In genomic region chr14:99035712-99036593, GRCh38 we compare ENCODE assay signal across 8 cellular contexts.
DNase-seq lines count a peak whose midpoint lies in the region; ATAC-seq and TF ChIP-seq lines count a peak whose summit lies in the region.

No MANE protein-coding gene starts in this region.

- TF ChIP-seq CTCF in PC-3 (conservative IDR thresholded peaks at IDR 0.05; ENCODE audit: low read depth, low read length): no peak
- no peak for TF ChIP-seq CTCF in fibroblast of the aortic adventitia (IDR thresholded peaks at IDR 0.05; ENCODE audit: insufficient read depth, low read length)
- no peak for TF ChIP-seq CTCF in nephron progenitor cell (IDR thresholded peaks at IDR 0.05)

- POLR2A ChIA-PET in PC-3 (lab: Charles Lee; ENCODE audit: unreplicated experiment): no interaction called here

- DNase-seq in AG20443 (ENCODE audit: low spot score) (peak; percentile 99), PC-3 (peak; percentile 53), fibroblast of the aortic adventitia (ENCODE audit: low read depth) (peak; percentile 75), nephron progenitor cell (peak; percentile 65), T-helper 2 cell (no peak), activated gamma-delta T cell (lab: John Stamatoyannopoulos, UW) (no peak)

- H2AFZ ChIP-seq in PC-3 (ENCODE audit: low read length): peak overlapping the region; percentile 55

- peaks cover 26% of the 10 kb centered on the region for H3K27me3 Mint-ChIP-seq in nephron progenitor cell (ENCODE audit: low read depth, poor library complexity)

- peak overlapping the region; percentile 65 for H3K4me2 ChIP-seq in PC-3 (ENCODE audit: low read length)

- H3K9me3 ChIP-seq in PC-3 (ENCODE audit: low read length): no peaks in the 10 kb centered on the region

- H3K9me2 ChIP-seq in PC-3 (replicated peaks; ENCODE audit: low read length): no peaks in the 10 kb centered on the region

- ATAC-seq in PC-3: peak; percentile 40
- no peak for ATAC-seq in activated CD4-positive, CD25-positive, alpha-beta regulatory T cell treated with anti-CD3 and anti-CD28 coated beads, Interleukin-2, amount 50 U/mL, for 24 hours
- ATAC-seq in HG03280 (IDR thresholded peaks at IDR 0.05; ENCODE audit: unreplicated experiment): no peak

- no peaks in the 10 kb centered on the region for H3K36me3 Mint-ChIP-seq in nephron progenitor cell (ENCODE audit: low read depth)

- H3K27ac Mint-ChIP-seq in nephron progenitor cell: no peak overlapping the region

- H3K27ac ChIP-seq in PC-3 (ENCODE audit: low read length): no peak overlapping the region

- intact Hi-C loops in PC-3 (cut with micrococcal nuclease): no loop called here

- H3K4me1 Mint-ChIP-seq in nephron progenitor cell: peaks cover 22% of the 10 kb centered on the region

- H3K36me3 ChIP-seq in PC-3 (ENCODE audit: low read depth, low read length): no peaks in the 10 kb centered on the region

- H3K9ac ChIP-seq in PC-3 (ENCODE audit: low read length): no peak overlapping the region

- H3K4me3 ChIP-seq in PC-3 (ENCODE audit: low read length) (peak overlapping the region; percentile 35; the same call in 1 of the 2 replicates), fibroblast of the aortic adventitia (ENCODE audit: low read depth, low read length) (no peak overlapping the region)

- CTCF ChIA-PET in PC-3 (lab: Charles Lee): no interaction called here

- peaks cover 27% of the 10 kb centered on the region; the same call in 1 of the 2 replicates for H3K27me3 ChIP-seq in PC-3 (ENCODE audit: low read length)

- BruUV-seq in PC-3 (replicated peaks; lab: Mats Ljungman, UMichigan): no TSS peak

- 0 out of 2 replicates have a peak, but pooled peaks cover 6% of the 10 kb centered on the region for H3K4me1 ChIP-seq in PC-3 (ENCODE audit: insufficient read depth, low read length)

- H3F3A ChIP-seq in PC-3 (ENCODE audit: low read length, unreplicated experiment): no peaks in the 10 kb centered on the region

- H3K4me3 Mint-ChIP-seq in nephron progenitor cell: no peak overlapping the region

- no peaks in the 10 kb centered on the region for H4K20me1 ChIP-seq in PC-3 (ENCODE audit: low read length)

- peaks cover 14% of the 10 kb centered on the region for H3K9me3 Mint-ChIP-seq in nephron progenitor cell

- no peaks in the 10 kb centered on the region for H3K79me2 ChIP-seq in PC-3 (ENCODE audit: low read length)

Comparison
In these comparisons a context has a peak if more than half of its experiments do, and no peak if none do; other contexts are left out.
1. DNase-seq: peak in AG20443 (single experiment), PC-3 (single experiment), fibroblast of the aortic adventitia (single experiment) and nephron progenitor cell (single experiment); none in T-helper 2 cell (0 of 5) and activated gamma-delta T cell (single experiment).